Comparison of ENCODE assay signal across 27 cellular contexts in the genomic region with DNA sequence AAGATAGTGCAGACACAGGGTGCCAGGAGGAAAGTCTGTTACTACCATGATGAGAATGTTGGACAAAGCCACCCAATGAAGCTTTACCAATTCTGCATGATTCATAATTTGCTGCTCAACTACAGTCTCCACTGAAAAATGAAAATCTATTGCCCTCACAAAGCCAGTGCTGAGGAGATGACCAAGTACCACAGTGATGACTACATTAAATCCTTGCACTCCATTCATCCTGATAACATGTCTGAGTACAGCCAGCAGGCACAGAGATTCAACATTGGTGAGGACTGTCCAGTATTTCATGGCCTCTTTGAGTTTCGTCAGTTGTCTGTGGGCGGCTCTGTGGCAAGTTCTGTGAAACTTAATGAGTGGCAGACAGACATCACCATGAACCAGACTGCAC.
DNase-seq lines count a peak whose midpoint lies in the region; ATAC-seq and TF ChIP-seq lines count a peak whose summit lies in the region.
"Had no signal": no experiment of that assay in that cellular context is flagged by ENCODE, and none has a peak within 500 bp of the region (broad histone marks: within the 10 kb centered on the region; RNA-seq: fewer than 3 reads in every experiment).

No MANE protein-coding gene starts in this region.

- H3K4me1 Mint-ChIP-seq in activated T-helper 2 cell treated with anti-CD3 and anti-CD28 coated beads, Interferon-gamma antibody, Interleukin-2, Interleukin-4, amounts not matched to agents 10 μg/mL and 5 μg/mL and 100 μg/mL, durations not matched to agents 14 hours and 24 hours and 36 hours (ENCODE audit: low read depth), result no peaks in the 10 kb centered on the region
- H3K4me1 Mint-ChIP-seq: GM23338, H9, IgD-negative memory B cell had no signal

- TF ChIP-seq CTCF in left lung (IDR thresholded peaks at IDR 0.05), result no peak
- no peak for TF ChIP-seq CTCF in gastroesophageal sphincter (IDR thresholded peaks at IDR 0.05)

- peak; percentile 33 for ATAC-seq in left lung
- no peak for ATAC-seq in GM21381 (IDR thresholded peaks at IDR 0.05; ENCODE audit: unreplicated experiment)
- ATAC-seq in gastroesophageal sphincter, result no peak
- ATAC-seq: CD8-positive, alpha-beta T cell; GM23338 had no signal

- TF ChIP-seq EP300 in gastroesophageal sphincter (IDR thresholded peaks at IDR 0.05), result no peak

- no peaks in the 10 kb centered on the region for H3K36me3 Mint-ChIP-seq in activated T-helper 2 cell treated with anti-CD3 and anti-CD28 coated beads, Interferon-gamma antibody, Interleukin-2, Interleukin-4, amounts not matched to agents 10 μg/mL and 5 μg/mL and 100 μg/mL, durations not matched to agents 14 hours and 24 hours and 36 hours (ENCODE audit: low read depth)
- H3K36me3 Mint-ChIP-seq: CD8-positive, alpha-beta T cell; IgD-negative memory B cell had no signal

- no peak for TF ChIP-seq POLR2A in gastroesophageal sphincter (IDR thresholded peaks at IDR 0.05)

- no peaks in the 10 kb centered on the region for H3K27me3 ChIP-seq in left lung
- H3K27me3 ChIP-seq in gastroesophageal sphincter, result no peaks in the 10 kb centered on the region

- H3K27ac Mint-ChIP-seq in activated T-helper 2 cell treated with anti-CD3 and anti-CD28 coated beads, Interferon-gamma antibody, Interleukin-2, Interleukin-4, amounts not matched to agents 10 μg/mL and 5 μg/mL and 100 μg/mL, durations not matched to agents 14 hours and 24 hours and 36 hours, result no peak overlapping the region
- H3K27ac Mint-ChIP-seq: CD8-positive, alpha-beta T cell; GM23338; H9; IgD-negative memory B cell had no signal

- H3K36me3 ChIP-seq in left lung, result no peaks in the 10 kb centered on the region
- H3K36me3 ChIP-seq in gastroesophageal sphincter, result no peaks in the 10 kb centered on the region

- H3K27ac ChIP-seq in left lung, result no peak overlapping the region
- no peak overlapping the region for H3K27ac ChIP-seq in gastroesophageal sphincter
- H3K27ac ChIP-seq: KMS-11, RWPE1 had no signal

- no peak overlapping the region for H3K4me3 Mint-ChIP-seq in activated T-helper 2 cell treated with anti-CD3 and anti-CD28 coated beads, Interferon-gamma antibody, Interleukin-2, Interleukin-4, amounts not matched to agents 10 μg/mL and 5 μg/mL and 100 μg/mL, durations not matched to agents 14 hours and 24 hours and 36 hours (ENCODE audit: low read depth)
- H3K4me3 Mint-ChIP-seq: CD8-positive, alpha-beta T cell; GM23338; H9; IgD-negative memory B cell had no signal

- H3K9me3 Mint-ChIP-seq in activated T-helper 2 cell treated with anti-CD3 and anti-CD28 coated beads, Interferon-gamma antibody, Interleukin-2, Interleukin-4, amounts not matched to agents 10 μg/mL and 5 μg/mL and 100 μg/mL, durations not matched to agents 14 hours and 24 hours and 36 hours, result no peaks in the 10 kb centered on the region
- H3K9me3 Mint-ChIP-seq: CD8-positive, alpha-beta T cell; GM23338; H9; IgD-negative memory B cell had no signal

- no peaks in the 10 kb centered on the region for H3K27me3 Mint-ChIP-seq in activated T-helper 2 cell treated with anti-CD3 and anti-CD28 coated beads, Interferon-gamma antibody, Interleukin-2, Interleukin-4, amounts not matched to agents 10 μg/mL and 5 μg/mL and 100 μg/mL, durations not matched to agents 14 hours and 24 hours and 36 hours (ENCODE audit: low read depth)

- H3K4me3 ChIP-seq in left lung (no peak overlapping the region), gastroesophageal sphincter (no peak overlapping the region)
- H3K4me3 ChIP-seq: GM23338 had no signal

- no peaks in the 10 kb centered on the region for H3K4me1 ChIP-seq in left lung
- H3K4me1 ChIP-seq in gastroesophageal sphincter, result peaks cover 4 to 10% (median 6%) of the 10 kb centered on the region in 3 donors
- H3K4me1 ChIP-seq: Caco-2 had no signal

- DNase-seq in AG08395 (ENCODE audit: low spot score), result peak; percentile 21
- DNase-seq in GM03348 (ENCODE audit: low spot score), result peak; percentile 44
- peak; percentile 86 for DNase-seq in amniotic epithelial cell (ENCODE audit: low read depth)
- no peak for DNase-seq in left lung
- DNase-seq in activated T-helper 2 cell treated with anti-CD3 and anti-CD28 coated beads, Interferon-gamma antibody, Interleukin-2, Interleukin-4, amounts not matched to agents 10 μg/mL and 5 μg/mL and 100 μg/mL, durations not matched to agents 14 hours and 24 hours and 36 hours (ENCODE audit: low spot score), result no peak
- no peak for DNase-seq in NCI-H2227 (lab: John Stamatoyannopoulos, UW; ENCODE audit: unreplicated experiment)
- DNase-seq: 8988T; C1 segment of cervical spinal cord; Caco-2; CD8-positive, alpha-beta T cell; DMS79; H9; NCI-H1092; NCI-H1417 treated with DMSO at 0.1 percent for 48 hours; NCI-H1694 treated with DMSO at 0.1 percent for 48 hours; NCI-H2081; NCI-H226; NCI-H510A; NCI-H69; SHP77; SW 1271 had no signal

- intact Hi-C loops in left lung (cut with DNase I), result no loop called here
- intact Hi-C loops in activated T-helper 2 cell treated with anti-CD3 and anti-CD28 coated beads, Interferon-gamma antibody, Interleukin-2, Interleukin-4, amounts not matched to agents 10 μg/mL and 5 μg/mL and 100 μg/mL, durations not matched to agents 14 hours and 24 hours and 36 hours (cut with micrococcal nuclease), result no loop called here

- 92% methylated on average over 2 of the region's 2 CpGs; no CpG with 5 or more reads in 1 of the 2 donors for WGBS in gastroesophageal sphincter (ENCODE audit: low coverage in 1 of 2), 2 donors

- no peaks in the 10 kb centered on the region for H3K9me3 ChIP-seq in left lung
- H3K9me3 ChIP-seq in gastroesophageal sphincter, result no peaks in the 10 kb centered on the region
- H3K9me3 ChIP-seq: Caco-2 had no signal

Comparison
In these comparisons a context has a peak if more than half of its experiments do, and no peak if none do; other contexts are left out.
1. DNase-seq: peak in AG08395 (single experiment), GM03348 (single experiment) and amniotic epithelial cell (single experiment); none in left lung (0 of 2), activated T-helper 2 cell treated with anti-CD3 and anti-CD28 coated beads, Interferon-gamma antibody, Interleukin-2, Interleukin-4, amounts not matched to agents 10 μg/mL and 5 μg/mL and 100 μg/mL, durations not matched to agents 14 hours and 24 hours and 36 hours (single experiment) and NCI-H2227 (single experiment).